ENCODE assay signal across 11 cellular contexts in the genomic region with DNA sequence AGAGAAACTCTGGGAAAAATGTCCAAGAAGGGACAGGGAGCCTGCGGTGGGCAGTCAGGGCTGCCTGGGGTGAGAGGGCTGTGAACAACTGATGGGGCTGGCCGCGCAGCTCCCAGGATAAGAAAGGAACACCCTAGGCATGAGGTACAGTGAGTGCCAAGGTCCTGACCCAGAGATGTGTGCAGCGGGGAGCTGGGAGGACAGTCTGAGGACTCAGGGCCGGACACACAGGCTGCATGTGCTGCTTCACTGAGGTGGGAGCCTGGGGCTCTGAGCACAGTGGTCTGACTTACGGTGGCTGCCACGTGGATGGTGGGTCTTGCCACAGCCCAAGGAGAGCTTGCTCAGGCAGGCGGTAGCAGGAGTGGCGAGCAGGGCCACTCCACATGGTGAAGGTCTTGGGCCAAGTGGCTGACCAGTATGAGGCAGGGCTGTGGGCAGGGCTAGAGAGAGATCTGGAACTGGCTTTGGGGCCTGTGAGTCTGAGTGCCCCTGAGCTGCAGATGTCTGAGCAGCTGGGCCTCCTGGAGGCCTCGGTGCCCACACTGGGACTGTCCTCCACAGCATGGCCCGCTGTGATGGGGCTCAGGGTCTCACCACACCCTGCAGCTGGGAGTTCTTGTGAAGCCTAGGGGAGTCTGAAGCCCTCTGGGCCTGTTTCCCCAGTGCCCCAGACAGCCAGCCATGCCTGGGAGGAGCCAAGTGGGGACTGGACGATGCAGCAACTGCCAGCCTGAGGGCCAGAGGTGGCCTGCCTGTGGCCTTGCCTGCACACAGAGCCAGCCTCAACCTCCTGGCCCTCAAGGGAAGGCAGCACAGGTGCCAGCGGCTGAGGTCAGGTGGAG.
DNase-seq lines count a peak whose midpoint lies in the region; ATAC-seq and TF ChIP-seq lines count a peak whose summit lies in the region.
"Had no signal": no experiment of that assay in that cellular context is flagged by ENCODE, and none has a peak within 500 bp of the region (broad histone marks: within the 10 kb centered on the region; RNA-seq: fewer than 3 reads in every experiment).

No MANE protein-coding gene starts in this region.

- no peak overlapping the region for H3K27ac ChIP-seq in esophagus muscularis mucosa (replicated peaks in 1 of 4)

- DNase-seq in HK-2 (ENCODE audit: unreplicated experiment) (peak; percentile 1), left ventricle myocardium superior (peak; percentile 21), esophagus muscularis mucosa (ENCODE audit: extremely low spot score) (no peak), OCI-M2 (lab: John Stamatoyannopoulos, UW; ENCODE audit: unreplicated experiment) (no peak), A172 (ENCODE audit: low spot score) (no peak)
- DNase-seq in activated CD4-positive, alpha-beta memory T cell treated with anti-CD3 and anti-CD28 coated beads, Interleukin-2, amount 10 ng/mL, durations not matched to agents 7 days and 5 days = peak; percentile 12
- peak; percentile 10 for DNase-seq in stimulated activated CD8-positive, alpha-beta memory T cell treated with anti-CD3 and anti-CD28 coated beads, Interleukin-4, amount 100 ng/mL, for 48 hours
- DNase-seq: NCI-H1092, NCI-H345 had no signal

- no peak for TF ChIP-seq EP300 in esophagus muscularis mucosa (IDR thresholded peaks at IDR 0.05)

- H3K27me3 Mint-ChIP-seq in activated CD4-positive, alpha-beta memory T cell treated with anti-CD3 and anti-CD28 coated beads, Interleukin-2, amount 10 ng/mL, durations not matched to agents 7 days and 5 days = no peaks in the 10 kb centered on the region
- H3K27me3 Mint-ChIP-seq: dendritic cell treated with granulocyte-macrophage colony-stimulating factor and Interleukin-4, amounts not matched to agents 40 ng/mL and 50 ng/mL, for 4 days; stimulated activated naive CD8-positive, alpha-beta T cell treated with anti-CD3 and anti-CD28 coated beads, Interleukin-15, Interleukin-2, amounts not matched to agents 100 ng/mL and 50 ng/mL, for 24 hours had no signal

- H3K4me1 ChIP-seq in esophagus muscularis mucosa = peaks cover 10 to 21% (median 15%) of the 10 kb centered on the region in 4 donors

- no peaks in the 10 kb centered on the region for H3K36me3 Mint-ChIP-seq in activated CD4-positive, alpha-beta memory T cell treated with anti-CD3 and anti-CD28 coated beads, Interleukin-2, amount 10 ng/mL, durations not matched to agents 7 days and 5 days (ENCODE audit: low read depth)

- no peak overlapping the region for H3K27ac Mint-ChIP-seq in activated CD4-positive, alpha-beta memory T cell treated with anti-CD3 and anti-CD28 coated beads, Interleukin-2, amount 10 ng/mL, durations not matched to agents 7 days and 5 days
- H3K27ac Mint-ChIP-seq: dendritic cell treated with granulocyte-macrophage colony-stimulating factor and Interleukin-4, amounts not matched to agents 40 ng/mL and 50 ng/mL, for 4 days; stimulated activated naive CD8-positive, alpha-beta T cell treated with anti-CD3 and anti-CD28 coated beads, Interleukin-15, Interleukin-2, amounts not matched to agents 100 ng/mL and 50 ng/mL, for 24 hours had no signal

- no peak overlapping the region for H3K4me3 Mint-ChIP-seq in activated CD4-positive, alpha-beta memory T cell treated with anti-CD3 and anti-CD28 coated beads, Interleukin-2, amount 10 ng/mL, durations not matched to agents 7 days and 5 days
- H3K4me3 Mint-ChIP-seq: dendritic cell treated with granulocyte-macrophage colony-stimulating factor and Interleukin-4, amounts not matched to agents 40 ng/mL and 50 ng/mL, for 4 days; stimulated activated naive CD8-positive, alpha-beta T cell treated with anti-CD3 and anti-CD28 coated beads, Interleukin-15, Interleukin-2, amounts not matched to agents 100 ng/mL and 50 ng/mL, for 24 hours had no signal

- H3K4me3 ChIP-seq in esophagus muscularis mucosa = no peak overlapping the region

- no peaks in the 10 kb centered on the region for H3K36me3 ChIP-seq in esophagus muscularis mucosa

- no peaks in the 10 kb centered on the region for H3K9me3 ChIP-seq in esophagus muscularis mucosa

- no peaks in the 10 kb centered on the region for H3K9me3 Mint-ChIP-seq in activated CD4-positive, alpha-beta memory T cell treated with anti-CD3 and anti-CD28 coated beads, Interleukin-2, amount 10 ng/mL, durations not matched to agents 7 days and 5 days
- H3K9me3 Mint-ChIP-seq: dendritic cell treated with granulocyte-macrophage colony-stimulating factor and Interleukin-4, amounts not matched to agents 40 ng/mL and 50 ng/mL, for 4 days; stimulated activated naive CD8-positive, alpha-beta T cell treated with anti-CD3 and anti-CD28 coated beads, Interleukin-15, Interleukin-2, amounts not matched to agents 100 ng/mL and 50 ng/mL, for 24 hours had no signal

- CTCF ChIA-PET in activated CD4-positive, alpha-beta memory T cell treated with anti-CD3 and anti-CD28 coated beads, Interleukin-2, amount 10 ng/mL, durations not matched to agents 7 days and 5 days (lab: Charles Lee) = interaction anchor here (0.9 to 2.8 kb wide), 3 partner anchors 11 to 142 kb away, joined by 3 to 17 read pairs (median 6); a partner anchor contains a TSS

- POLR2A ChIA-PET in activated CD4-positive, alpha-beta memory T cell treated with anti-CD3 and anti-CD28 coated beads, Interleukin-2, amount 10 ng/mL, durations not matched to agents 7 days and 5 days (lab: Charles Lee) = no interaction called here

- H3K4me1 Mint-ChIP-seq in activated CD4-positive, alpha-beta memory T cell treated with anti-CD3 and anti-CD28 coated beads, Interleukin-2, amount 10 ng/mL, durations not matched to agents 7 days and 5 days = peaks cover 12% of the 10 kb centered on the region

- WGBS in esophagus muscularis mucosa = 95% methylated on average over 4 of the region's 13 CpGs

- TF ChIP-seq CTCF in esophagus muscularis mucosa (IDR thresholded peaks at IDR 0.05) = no peak

- peaks cover 0 to 13% (median 4%) of the 10 kb centered on the region in 4 donors for H3K27me3 ChIP-seq in esophagus muscularis mucosa

- intact Hi-C loops in left ventricle myocardium superior (cut with micrococcal nuclease) (no loop called here), esophagus muscularis mucosa (cut with DNase I) (no loop called here)

- ATAC-seq in left ventricle myocardium superior = no peak

- TF ChIP-seq POLR2A in esophagus muscularis mucosa (IDR thresholded peaks at IDR 0.05; ENCODE audit: low read depth) = no peak

Comparison
In these comparisons a context has a peak if more than half of its experiments do, and no peak if none do; other contexts are left out.
1. DNase-seq: peak in HK-2 (single experiment), activated CD4-positive, alpha-beta memory T cell treated with anti-CD3 and anti-CD28 coated beads, Interleukin-2, amount 10 ng/mL, durations not matched to agents 7 days and 5 days (single experiment), left ventricle myocardium superior (single experiment) and stimulated activated CD8-positive, alpha-beta memory T cell treated with anti-CD3 and anti-CD28 coated beads, Interleukin-4, amount 100 ng/mL, for 48 hours (single experiment); none in esophagus muscularis mucosa (single experiment), OCI-M2 (single experiment) and A172 (single experiment).